In the genomic region with DNA sequence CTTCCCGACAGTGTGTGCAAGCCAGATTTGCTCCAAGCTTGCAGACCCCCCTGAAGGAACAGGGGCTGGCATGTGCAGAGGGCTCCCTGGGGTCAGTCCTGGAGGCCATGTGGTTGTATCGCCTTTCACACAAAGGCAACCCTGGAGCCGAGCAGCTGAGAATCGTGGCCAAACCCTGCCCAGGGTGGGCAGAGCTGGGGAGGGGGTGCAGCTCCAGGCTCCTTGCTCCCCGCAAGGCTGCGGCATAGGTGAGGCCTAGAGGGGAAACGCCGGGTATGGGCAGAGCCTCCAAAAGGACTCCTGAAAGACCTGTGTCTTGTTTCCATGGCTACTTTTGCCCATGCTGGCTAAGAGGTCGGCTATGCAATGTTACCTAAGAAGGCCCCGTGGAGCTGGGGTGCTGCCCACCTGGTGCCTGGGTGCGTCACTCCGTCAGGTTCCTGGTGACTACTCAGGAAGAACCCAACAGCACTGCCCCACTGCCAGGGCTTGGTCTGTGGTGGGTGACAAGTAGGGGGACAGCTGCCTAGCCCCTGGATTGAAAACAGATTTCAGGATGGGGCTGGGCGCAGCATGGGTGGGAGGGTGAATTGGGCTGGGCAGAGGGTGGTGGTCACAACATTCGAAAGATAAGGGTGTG, we compare ENCODE assay signal across 15 cellular contexts.
"Had no signal": no experiment of that assay in that cellular context is flagged by ENCODE, and none has a peak within 500 bp of the region (broad histone marks: within the 10 kb centered on the region; RNA-seq: fewer than 3 reads in every experiment).

No MANE protein-coding gene starts in this region.

- H3K4me3 ChIP-seq: left lung, tibial nerve had no signal

- DNase-seq: activated B cell treated with CpG ODN at 0.5 μM for 24 hours; activated CD4-positive, alpha-beta T cell treated with anti-CD3 and anti-CD28 coated beads for 48 hours; activated CD8-positive, alpha-beta T cell treated with anti-CD3 and anti-CD28 coated beads, Interleukin-2, amount 10 ng/mL, durations not matched to agents 7 days and 5 days; activated gamma-delta T cell; foreskin fibroblast; hypothalamus; stimulated activated CD4-positive, alpha-beta T cell treated with anti-CD3 and anti-CD28 coated beads, Interleukin-4, amount 100 ng/mL, for 24 hours; stimulated activated naive B cell treated with anti-CD40 and anti-IgM and Interleukin-4, amounts not matched to agents 10 μg/mL and 1 μg/mL and 100 μg/mL, for 72 hours had no signal

- H3K4me1 ChIP-seq: left lung, tibial nerve had no signal

- ATAC-seq: activated CD8-positive, alpha-beta T cell treated with anti-CD3 and anti-CD28 coated beads, Interleukin-2, amount 10 ng/mL, durations not matched to agents 7 days and 5 days; activated naive CD4-positive, alpha-beta T cell treated with anti-CD3 and anti-CD28 coated beads, Interleukin-2, amount 50 U/mL, for 72 hours; left lung; sciatic nerve; SK-N-SH treated with all-trans-retinoic acid at 6 μM for 48 hours; stimulated activated naive B cell treated with anti-CD40 and anti-IgM and Interleukin-4, amounts not matched to agents 10 μg/mL and 1 μg/mL and 100 μg/mL, for 72 hours; T-cell had no signal

- H3K27me3 ChIP-seq: left lung, tibial nerve had no signal

- H3K9me3 ChIP-seq: left lung, tibial nerve had no signal

- H3K27ac ChIP-seq: epithelial cell of prostate, left lung, tibial nerve had no signal

- H3K36me3 ChIP-seq: left lung, tibial nerve had no signal
